In genomic region chr1:152786077-152786476, GRCh38 we compare ENCODE assay signal across 1 cellular context.
TF ChIP-seq lines count a peak whose summit lies in the region.

A gene with protein sequence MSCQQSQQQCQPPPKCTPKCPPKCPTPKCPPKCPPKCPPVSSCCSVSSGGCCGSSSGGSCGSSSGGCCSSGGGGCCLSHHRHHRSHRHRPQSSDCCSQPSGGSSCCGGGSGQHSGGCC (plus strand): TSS chr1:152786257. CDS start chr1:152787300, 1,043 bp downstream.

TF ChIP-seq in HEK293, 187 proteins besides CTCF, POLR2A, EP300 and RAD21 (continued from another document):
- TF ChIP-seq ZNF701 (tag by site-specific recombination; IDR thresholded peaks at IDR 0.05) (no peak), ZNF112 (tag by site-specific recombination; IDR thresholded peaks at IDR 0.05) (no peak), ZSCAN30 (tag by site-specific recombination; IDR thresholded peaks at IDR 0.05) (no peak), ZNF677 (tag by site-specific recombination; IDR thresholded peaks at IDR 0.05) (no peak)
